In genomic region chr4:79088991-79089705, GRCh38 we compare ENCODE assay signal across 29 cellular contexts.
"Had no signal": no experiment of that assay in that cellular context is flagged by ENCODE, and none has a peak within 500 bp of the region (broad histone marks: within the 10 kb centered on the region; RNA-seq: fewer than 3 reads in every experiment).

No MANE protein-coding gene starts in this region.

- H3K27ac Mint-ChIP-seq: activated CD8-positive, alpha-beta T cell treated with anti-CD3 and anti-CD28 coated beads, Interleukin-2, amount 10 ng/mL, durations not matched to agents 7 days and 5 days; activated naive CD8-positive, alpha-beta T cell treated with anti-CD3 and anti-CD28 coated beads, Interleukin-2, amount 10 ng/mL, durations not matched to agents 7 days and 5 days; IgD-negative memory B cell; T-helper 1 cell treated with Interleukin-12 subunit alpha and Interleukin-12 subunit beta and Interleukin-4 antibody, amounts not matched to agents 30 μg/mL and 1 μg/mL, for 36 hours; WTC11 had no signal

- H3K4me1 ChIP-seq: adrenal gland, breast epithelium had no signal

- H3K4me3 ChIP-seq: adrenal gland, breast epithelium had no signal

- H3K4me3 Mint-ChIP-seq: activated CD8-positive, alpha-beta T cell treated with anti-CD3 and anti-CD28 coated beads, Interleukin-2, amount 10 ng/mL, durations not matched to agents 7 days and 5 days; activated naive CD8-positive, alpha-beta T cell treated with anti-CD3 and anti-CD28 coated beads, Interleukin-2, amount 10 ng/mL, durations not matched to agents 7 days and 5 days; IgD-negative memory B cell; T-helper 1 cell treated with Interleukin-12 subunit alpha and Interleukin-12 subunit beta and Interleukin-4 antibody, amounts not matched to agents 30 μg/mL and 1 μg/mL, for 36 hours; WTC11 had no signal

- H3K36me3 Mint-ChIP-seq: activated naive CD8-positive, alpha-beta T cell treated with anti-CD3 and anti-CD28 coated beads, Interleukin-2, amount 10 ng/mL, durations not matched to agents 7 days and 5 days; IgD-negative memory B cell; WTC11 had no signal

- H3K27me3 Mint-ChIP-seq: IgD-negative memory B cell had no signal

- H3K4me1 Mint-ChIP-seq: activated naive CD8-positive, alpha-beta T cell treated with anti-CD3 and anti-CD28 coated beads, Interleukin-2, amount 10 ng/mL, durations not matched to agents 7 days and 5 days; IgD-negative memory B cell; WTC11 had no signal

- DNase-seq: activated CD4-positive, alpha-beta T cell treated with anti-CD3 and anti-CD28 coated beads for 48 hours; activated CD4-positive, alpha-beta T cell treated with anti-CD3 and anti-CD28 coated beads, Interleukin-2, amount 50 U/mL, for 4 hours; activated CD4-positive, CD25-positive, alpha-beta regulatory T cell treated with anti-CD3 and anti-CD28 coated beads, Interleukin-2, amount 50 U/mL, for 72 hours; activated CD8-positive, alpha-beta memory T cell treated with anti-CD3 and anti-CD28 coated beads, Interleukin-2, amount 50 U/mL, for 48 hours; activated CD8-positive, alpha-beta T cell treated with anti-CD3 and anti-CD28 coated beads, Interleukin-2, amount 10 ng/mL, durations not matched to agents 7 days and 5 days; activated naive CD4-positive, alpha-beta T cell treated with anti-CD3 and anti-CD28 coated beads, Interleukin-2, amount 50 U/mL, for 16 hours; activated naive CD8-positive, alpha-beta T cell treated with anti-CD3 and anti-CD28 coated beads, Interleukin-2, amount 10 ng/mL, durations not matched to agents 7 days and 5 days; activated T-cell treated with anti-CD3 and anti-CD28 coated beads, Interleukin-2, amount 50 U/mL, for 1 hour; adrenal gland; anterior cingulate cortex; central memory CD4-positive, alpha-beta T cell; MV-4-11; NCI-H1092 treated with DMSO at 0.1 percent for 48 hours; NCI-H1417 treated with DMSO at 0.1 percent for 48 hours; NCI-H1694; NCI-H2029; NCI-H524 treated with DMSO at 0.1 percent for 48 hours; NCI-H748 treated with DMSO at 0.1 percent for 48 hours; OCI-M1; RPMI8226; SK-N-SH; SW 1271 had no signal

- H3K36me3 ChIP-seq: adrenal gland, breast epithelium had no signal

- H3K27me3 ChIP-seq: adrenal gland, breast epithelium had no signal

- H3K27ac ChIP-seq: adrenal gland, breast epithelium, KMS-11 had no signal

- H3K9me3 Mint-ChIP-seq: activated naive CD8-positive, alpha-beta T cell treated with anti-CD3 and anti-CD28 coated beads, Interleukin-2, amount 10 ng/mL, durations not matched to agents 7 days and 5 days; IgD-negative memory B cell; T-helper 1 cell treated with Interleukin-12 subunit alpha and Interleukin-12 subunit beta and Interleukin-4 antibody, amounts not matched to agents 30 μg/mL and 1 μg/mL, for 36 hours; WTC11 had no signal

- H3K9me3 ChIP-seq: adrenal gland, breast epithelium, SK-N-SH had no signal

- ATAC-seq: activated CD8-positive, alpha-beta T cell treated with anti-CD3 and anti-CD28 coated beads, Interleukin-2, amount 10 ng/mL, durations not matched to agents 7 days and 5 days; Panc1; Right ventricle myocardium inferior; WTC11 had no signal
